In the genomic region with DNA sequence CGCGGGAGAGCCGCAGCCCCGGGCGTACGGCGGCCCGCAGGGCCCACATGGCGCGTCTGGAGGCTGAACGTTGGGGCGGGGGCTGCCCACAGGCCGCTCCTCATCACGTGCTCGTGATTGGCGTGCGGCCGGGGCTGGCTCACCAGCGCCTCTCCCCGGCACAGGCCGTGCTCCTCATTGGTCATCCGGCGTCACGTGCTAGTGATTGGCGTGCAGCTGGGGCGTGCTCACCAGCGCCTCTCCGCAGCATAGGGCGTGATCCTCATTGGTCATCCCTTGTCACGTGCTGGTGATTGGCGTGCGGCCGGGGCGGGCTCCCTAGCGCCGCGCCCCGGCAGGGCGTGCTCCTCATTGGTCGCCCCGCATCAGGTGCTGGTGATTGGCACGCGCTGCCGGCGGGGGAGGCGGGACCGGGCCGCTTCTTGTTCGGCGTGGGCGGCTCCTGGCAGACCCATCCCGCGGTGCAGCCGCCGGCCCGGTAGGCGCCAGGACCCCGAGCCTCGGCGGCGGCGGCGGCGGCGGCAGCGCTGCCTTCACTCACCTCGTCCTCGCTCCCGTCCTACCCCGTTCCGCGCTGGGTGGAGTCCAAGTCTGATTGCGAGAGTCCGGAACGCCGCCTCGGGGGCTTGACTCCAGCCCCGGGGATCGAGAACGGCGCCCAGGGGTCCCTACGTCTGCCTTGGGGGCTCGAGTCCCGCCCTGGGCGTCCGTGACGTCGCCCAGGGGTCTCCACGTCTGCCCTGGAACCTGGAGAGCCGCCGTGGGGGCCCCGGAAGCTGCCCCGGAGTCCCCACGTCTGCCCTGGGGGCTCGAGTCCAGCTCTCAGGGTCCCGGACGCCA, we compare ENCODE assay signal across 7 cellular contexts. TPM values are rescaled to one million over a fixed set of nuclear protein-coding genes. Genes with fewer than 3 reads are reported as not detected.
DNase-seq lines count a peak whose midpoint lies in the region; ATAC-seq and TF ChIP-seq lines count a peak whose summit lies in the region.

A gene with protein sequence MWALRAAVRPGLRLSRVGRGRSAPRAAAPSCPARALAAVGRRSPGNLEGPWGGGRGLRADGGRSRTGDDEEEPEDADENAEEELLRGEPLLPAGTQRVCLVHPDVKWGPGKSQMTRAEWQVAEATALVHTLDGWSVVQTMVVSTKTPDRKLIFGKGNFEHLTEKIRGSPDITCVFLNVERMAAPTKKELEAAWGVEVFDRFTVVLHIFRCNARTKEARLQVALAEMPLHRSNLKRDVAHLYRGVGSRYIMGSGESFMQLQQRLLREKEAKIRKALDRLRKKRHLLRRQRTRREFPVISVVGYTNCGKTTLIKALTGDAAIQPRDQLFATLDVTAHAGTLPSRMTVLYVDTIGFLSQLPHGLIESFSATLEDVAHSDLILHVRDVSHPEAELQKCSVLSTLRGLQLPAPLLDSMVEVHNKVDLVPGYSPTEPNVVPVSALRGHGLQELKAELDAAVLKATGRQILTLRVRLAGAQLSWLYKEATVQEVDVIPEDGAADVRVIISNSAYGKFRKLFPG (minus strand): TSS at position 58 of the 840 bp plus-strand sequence. CDS start 9 bp downstream, at position 49.

- in situ Hi-C loops in GM18951 (cut with MboI; ENCODE audit: low sequenced_read_pairs, unreplicated experiment) = no loop called here

- TF ChIP-seq POLR2A in GM18951 (IDR thresholded peaks at IDR 0.05; ENCODE audit: extremely low read depth, insufficient read depth, insufficient read length) = peak; percentile 83

- DNase-seq in T-helper 22 cell (ENCODE audit: low read depth) = peak; percentile 100
- DNase-seq in cerebellar cortex (ENCODE audit: low spot score) = peak; percentile 99
- DNase-seq in left colon = peak; percentile 98 to 100
- peak; percentile 99 for DNase-seq in stimulated activated CD4-positive, alpha-beta T cell treated with anti-CD3 and anti-CD28 coated beads, Interleukin-2, amount 100 ng/mL, for 4 hours (ENCODE audit: low read depth)
- DNase-seq in NCI-H1694 treated with DMSO at 0.1 percent for 48 hours (lab: John Stamatoyannopoulos, UW) = no peak

- ATAC-seq in HG03159 (IDR thresholded peaks at IDR 0.05; ENCODE audit: unreplicated experiment) = peak; percentile 75
- peak; percentile 74 for ATAC-seq in left colon

- intact Hi-C loops in left colon (cut with DNase I, micrococcal nuclease) = no loop called here

RNA-seq across cellular contexts. Expression of the gene that starts here (rescaled TPM):
- 10 to 100 TPM; 50.0 to 56.9 TPM for total RNA-seq in left colon
